ENCODE assay signal across 8 cellular contexts in the genomic region with DNA sequence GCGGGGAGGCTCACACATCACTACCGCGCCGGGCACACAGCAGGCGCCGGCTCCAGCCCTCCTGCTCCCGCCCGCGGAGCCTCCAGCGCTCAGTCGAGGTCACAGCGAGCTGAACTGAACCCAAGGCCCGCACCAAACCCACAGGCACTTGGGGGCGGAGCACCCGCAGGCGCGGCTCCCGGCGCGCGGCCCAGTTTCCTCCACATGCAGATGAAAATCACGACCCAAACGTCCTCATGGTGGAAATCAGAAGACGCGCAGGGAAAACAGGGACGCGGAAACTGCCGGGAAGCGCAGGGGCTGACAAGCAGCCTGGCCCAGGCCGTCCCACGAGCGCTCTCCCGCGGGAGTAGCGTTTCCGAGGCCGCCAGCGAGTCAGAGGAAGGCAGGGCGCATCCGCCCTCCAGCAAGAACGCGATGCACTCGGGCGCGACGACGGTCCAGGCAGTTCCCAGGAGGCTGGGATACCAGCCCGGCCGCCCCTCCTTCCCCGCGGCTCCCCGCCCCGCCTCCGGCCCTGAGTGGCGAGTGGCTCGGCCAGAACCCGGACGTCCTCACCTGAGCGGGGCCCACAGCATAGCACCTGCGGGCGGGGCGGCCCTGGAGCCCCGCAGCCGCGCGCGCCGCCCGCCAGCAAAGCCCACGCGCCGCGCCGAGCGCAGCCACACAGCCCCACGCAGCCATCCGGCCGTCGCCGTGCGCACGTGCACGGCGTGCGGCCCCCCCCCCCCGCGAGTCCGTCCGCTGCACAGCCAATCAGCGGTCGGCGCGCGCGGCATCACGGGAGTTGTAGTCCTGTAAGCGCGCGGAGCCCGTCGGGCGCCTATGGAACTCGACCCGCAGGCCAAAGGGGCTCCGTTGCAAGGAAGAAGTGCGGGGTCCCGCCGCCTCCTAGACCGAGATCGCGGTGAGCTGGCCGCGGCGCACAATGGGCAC. TPM values are rescaled to one million over a fixed set of nuclear protein-coding genes. Genes with fewer than 3 reads are reported as not detected.
DNase-seq lines count a peak whose midpoint lies in the region; ATAC-seq and TF ChIP-seq lines count a peak whose summit lies in the region.

A gene (minus strand): TSS at position 710 of the 936 bp plus-strand sequence. CDS start 26 bp downstream, at position 684.

- H3K4me3 ChIP-seq in CD8-positive, alpha-beta memory T cell (ENCODE audit: low read length): peak within 1 kb of the TSS; percentile 80
- peak within 1 kb of the TSS; percentile 79 for H3K4me3 ChIP-seq in NT2/D1 (ENCODE audit: insufficient read length, low read depth)

- H3K9ac ChIP-seq in NT2/D1 (ENCODE audit: insufficient read length, low read depth): peak within 1 kb of the TSS; percentile 93

- H3K36me3 Mint-ChIP-seq in CD8-positive, alpha-beta memory T cell: peaks cover 0 to 1% (median 0%) of the 10 kb centered on the region in 3 donors
- H3K36me3 Mint-ChIP-seq in mesothelial cell of epicardium: peaks cover 4% of the 10 kb centered on the region

- H3K9me3 ChIP-seq in CD8-positive, alpha-beta memory T cell (ENCODE audit: low read length): no peaks in the 10 kb centered on the region
- no peaks in the 10 kb centered on the region for H3K9me3 ChIP-seq in NT2/D1 (ENCODE audit: insufficient read depth, low read length)

- no peaks in the 10 kb centered on the region for H3K27me3 ChIP-seq in CD8-positive, alpha-beta memory T cell (ENCODE audit: insufficient read depth, low read length, poor library complexity, severe bottlenecking)
- H3K27me3 ChIP-seq in NT2/D1 (ENCODE audit: insufficient read depth, insufficient read length): no peaks in the 10 kb centered on the region

- peak; percentile 80 to 91 (median 86) for DNase-seq in CD8-positive, alpha-beta memory T cell
- DNase-seq in HUDEP-2 (lab: John Stamatoyannopoulos, UW; ENCODE audit: unreplicated experiment in 76 of 76): peak in 74 of 76 experiments; percentile 7 to 87 (median 66)
- DNase-seq in NT2/D1 (ENCODE audit: low read depth, low spot score): peak; percentile 65
- DNase-seq in activated CD8-positive, alpha-beta memory T cell treated with anti-CD3 and anti-CD28 coated beads, Interleukin-2, amount 50 U/mL, for 4 hours: peak; percentile 92
- peak; percentile 78 to 87 for DNase-seq in mesothelial cell of epicardium (ENCODE audit: low spot score in 2 of 2, unreplicated experiment in 2 of 2)
- DNase-seq in stimulated activated CD8-positive, alpha-beta memory T cell treated with anti-CD3 and anti-CD28 coated beads, Interleukin-15, amount 100 ng/mL, for 24 hours (ENCODE audit: low read depth): peak; percentile 80

- H3K9me3 Mint-ChIP-seq in CD8-positive, alpha-beta memory T cell: no peaks in the 10 kb centered on the region
- no peaks in the 10 kb centered on the region for H3K9me3 Mint-ChIP-seq in mesothelial cell of epicardium

- no peaks in the 10 kb centered on the region for H3K27me3 Mint-ChIP-seq in CD8-positive, alpha-beta memory T cell
- H3K27me3 Mint-ChIP-seq in mesothelial cell of epicardium (ENCODE audit: low read depth): no peaks in the 10 kb centered on the region

- peaks cover 25 to 42% (median 39%) of the 10 kb centered on the region in 3 donors for H3K4me1 Mint-ChIP-seq in CD8-positive, alpha-beta memory T cell
- H3K4me1 Mint-ChIP-seq in mesothelial cell of epicardium: peaks cover 17% of the 10 kb centered on the region

- CTCF ChIA-PET in CD8-positive, alpha-beta memory T cell (lab: Charles Lee): interaction anchor here (1.0 to 7.5 kb wide), 3 partner anchors 14 to 343 kb away, joined by 3 to 76 read pairs (median 3); no protein-coding TSS in a partner anchor

- H3K4me3 Mint-ChIP-seq in CD8-positive, alpha-beta memory T cell: peak within 1 kb of the TSS; percentile 81 to 92 (median 85)
- H3K4me3 Mint-ChIP-seq in mesothelial cell of epicardium: peak within 1 kb of the TSS; percentile 77

- no peak for TF ChIP-seq CTCF in mesothelial cell of epicardium (IDR thresholded peaks at IDR 0.05; ENCODE audit: unreplicated experiment)

- ATAC-seq in GM21367 (IDR thresholded peaks at IDR 0.05; ENCODE audit: unreplicated experiment): peak; percentile 77

- in situ Hi-C loops in endometrial microvascular endothelial cells (cut with HindIII; ENCODE audit: inconsistent ontology term, low pct_unique_long_range_greater_than_20kb, low sequenced_read_pairs): no loop called here

- no peaks in the 10 kb centered on the region for H3K36me3 ChIP-seq in CD8-positive, alpha-beta memory T cell (ENCODE audit: insufficient read depth, low read length)
- H3K36me3 ChIP-seq in NT2/D1 (ENCODE audit: insufficient read depth, insufficient read length, low read length): peaks cover 13% of the 10 kb centered on the region

- POLR2A ChIA-PET in CD8-positive, alpha-beta memory T cell (lab: Charles Lee): interaction anchor here (0.6 to 0.7 kb wide), 2 partner anchors 12 to 70 kb away, joined by 3 read pairs; no protein-coding TSS in a partner anchor

- peaks cover 34% of the 10 kb centered on the region for H3K4me1 ChIP-seq in CD8-positive, alpha-beta memory T cell (ENCODE audit: insufficient read depth, low read length)
- H3K4me1 ChIP-seq in NT2/D1 (ENCODE audit: insufficient read depth, insufficient read length): no peaks in the 10 kb centered on the region

- H3K27ac ChIP-seq in CD8-positive, alpha-beta memory T cell (ENCODE audit: low read depth, low read length): peak within 1 kb of the TSS; percentile 61

- peak within 1 kb of the TSS; percentile 46 to 85 (median 72) for H3K27ac Mint-ChIP-seq in CD8-positive, alpha-beta memory T cell
- peak within 1 kb of the TSS; percentile 91 for H3K27ac Mint-ChIP-seq in mesothelial cell of epicardium

RNA-seq across cellular contexts. Expression of the gene that starts here (rescaled TPM):
- 10 to 100 TPM; 38.6 to 40.0 TPM for total RNA-seq in CD8-positive, alpha-beta memory T cell
- polyA plus RNA-seq in CD8-positive, alpha-beta memory T cell: 53.5 TPM
- 54.9 TPM for total RNA-seq in endometrial microvascular endothelial cells (ENCODE audit: inconsistent ontology term)
- total RNA-seq in mesothelial cell of epicardium: 42.3 to 47.1 TPM (median 42.6 TPM) in 3 replicates

Comparison
In these comparisons a context has a peak if more than half of its experiments do, and no peak if none do; other contexts are left out.
1. Peak in every context shown above with its lines: DNase-seq, ATAC-seq, H3K4me3 ChIP-seq and H3K27ac ChIP-seq.